ENCODE assay signal across 8 cellular contexts in genomic region chr15:77784361-77785292, GRCh38.
A peak's percentile ranks its signal among the peaks of the same experiment; 100 is the strongest.
DNase-seq lines count a peak whose midpoint lies in the region; TF ChIP-seq lines count a peak whose summit lies in the region.

No MANE protein-coding gene starts in this region.

- no peak overlapping the region for H3K27ac ChIP-seq in Karpas-422 (ENCODE audit: low read length)
- H3K27ac ChIP-seq in adrenal gland, result no peak overlapping the region
- H3K27ac ChIP-seq in neuronal stem cell (replicated peaks; ENCODE audit: low read length), result no peak overlapping the region

- peak overlapping the region; percentile 58 for H2AK5ac ChIP-seq in neuronal stem cell (ENCODE audit: low read depth, low read length)

- H2BK5ac ChIP-seq in neuronal stem cell (ENCODE audit: low read length), result no peak overlapping the region

- H3K79me2 ChIP-seq in Karpas-422 (ENCODE audit: low read length), result no peaks in the 10 kb centered on the region

- no peaks in the 10 kb centered on the region for H3K79me1 ChIP-seq in neuronal stem cell (ENCODE audit: low read depth, low read length)

- H4K91ac ChIP-seq in neuronal stem cell (ENCODE audit: low read depth, low read length, poor library complexity), result no peak overlapping the region

- no peak overlapping the region for H2BK15ac ChIP-seq in neuronal stem cell (ENCODE audit: low read length)

- H3K4me3 ChIP-seq in Karpas-422 (ENCODE audit: low read length), result no peak overlapping the region
- H3K4me3 ChIP-seq in adrenal gland, result no peak overlapping the region
- no peak overlapping the region for H3K4me3 ChIP-seq in neuronal stem cell (ENCODE audit: low read length in 2 of 2)

- no peaks in the 10 kb centered on the region for H4K20me1 ChIP-seq in Karpas-422 (ENCODE audit: insufficient read depth, low read depth, low read length)

- no peak overlapping the region for H2BK12ac ChIP-seq in neuronal stem cell (ENCODE audit: low read length)

- H4K8ac ChIP-seq in neuronal stem cell (ENCODE audit: low read depth, low read length), result no peak overlapping the region

- peak; percentile 56 for DNase-seq in activated CD4-positive, alpha-beta T cell treated with anti-CD3 and anti-CD28 coated beads for 48 hours
- no peak for DNase-seq in activated CD4-positive, alpha-beta T cell treated with anti-CD3 and anti-CD28 coated beads, Interleukin-2, amount 50 U/mL, for 4 hours
- DNase-seq in Karpas-422, result peak; percentile 75
- DNase-seq in adrenal gland, result peak in 4 of 7 donors; percentile 16 to 54 (median 22)
- DNase-seq in neuronal stem cell (ENCODE audit: low spot score), result no peak
- DNase-seq in NCI-H2196 (lab: John Stamatoyannopoulos, UW; ENCODE audit: unreplicated experiment), result no peak
- no peak for DNase-seq in NCI-H226
- no peak for DNase-seq in NCI-H2029 (lab: John Stamatoyannopoulos, UW)

- H3K4me1 ChIP-seq in Karpas-422 (ENCODE audit: low read length), result no peaks in the 10 kb centered on the region
- H3K4me1 ChIP-seq in adrenal gland (replicated peaks in 1 of 2), result no peaks in the 10 kb centered on the region
- peaks cover 0 to 10% of the 10 kb centered on the region in 2 donors for H3K4me1 ChIP-seq in neuronal stem cell (ENCODE audit: control insufficient read depth in 2 of 2, insufficient read depth in 1 of 2, low read depth in 1 of 2, low read length in 2 of 2)

- no peak overlapping the region for H2BK120ac ChIP-seq in neuronal stem cell (ENCODE audit: low read depth, low read length)

- peak overlapping the region; percentile 89 for H3K18ac ChIP-seq in neuronal stem cell (ENCODE audit: low read length)

- no peak for TF ChIP-seq POLR2A in adrenal gland (IDR thresholded peaks at IDR 0.05)

- WGBS in adrenal gland, 4 donors, result 68 to 84% (median 73%) methylated on average over 7 to 11 of the region's 11 CpGs
- no CpG with 5 or more reads among the region's 11 CpGs for WGBS in neuronal stem cell (ENCODE audit: extremely low coverage in 2 of 2, insufficient read length in 2 of 2, insufficient replicate concordance in 1 of 2), 2 donors

- intact Hi-C loops in adrenal gland (cut with DNase I), result no loop called here

- no peak overlapping the region for H3K4me2 ChIP-seq in Karpas-422 (ENCODE audit: low read depth, low read length, poor library complexity, severe bottlenecking)
- no peak overlapping the region for H3K4me2 ChIP-seq in neuronal stem cell (ENCODE audit: insufficient read depth, low read length, poor library complexity, severe bottlenecking)

- no peaks in the 10 kb centered on the region for H3K36me3 ChIP-seq in Karpas-422 (ENCODE audit: insufficient read depth, low read length)
- H3K36me3 ChIP-seq in adrenal gland (replicated peaks in 1 of 2), result no peaks in the 10 kb centered on the region
- H3K36me3 ChIP-seq in neuronal stem cell (replicated peaks in 1 of 2; ENCODE audit: control insufficient read depth in 2 of 2, insufficient read depth in 2 of 2, low read length in 2 of 2), result no peaks in the 10 kb centered on the region

- peak in 1 of 6 experiments; percentile 7 for TF ChIP-seq CTCF in adrenal gland (IDR thresholded peaks at IDR 0.05)

- no peaks in the 10 kb centered on the region for H3K9me3 ChIP-seq in Karpas-422 (ENCODE audit: low read length)
- H3K9me3 ChIP-seq in adrenal gland (replicated peaks in 1 of 3), result no peaks in the 10 kb centered on the region
- no peaks in the 10 kb centered on the region for H3K9me3 ChIP-seq in neuronal stem cell (replicated peaks in 1 of 2; ENCODE audit: control insufficient read depth in 2 of 2, insufficient read depth in 1 of 2, low read depth in 1 of 2, low read length in 2 of 2)

- H2AFZ ChIP-seq in Karpas-422 (ENCODE audit: low read length), result no peak overlapping the region
- no peak overlapping the region for H2AFZ ChIP-seq in neuronal stem cell (ENCODE audit: low read length)

- H3K27me3 ChIP-seq in Karpas-422 (ENCODE audit: low read length) (no peaks in the 10 kb centered on the region), adrenal gland (no peaks in the 10 kb centered on the region), neuronal stem cell (ENCODE audit: control insufficient read depth in 3 of 3, insufficient read depth in 3 of 3, low read depth in 1 of 3, low read length in 3 of 3) (peaks cover 0 to 13% (median 0%) of the 10 kb centered on the region in 3 experiments)

- H3K9me2 ChIP-seq in Karpas-422 (replicated peaks; ENCODE audit: insufficient read depth, low read length), result no peaks in the 10 kb centered on the region

- H3K4ac ChIP-seq in neuronal stem cell (ENCODE audit: low read length), result no peak overlapping the region

- H3K14ac ChIP-seq in neuronal stem cell (ENCODE audit: low read length), result peak overlapping the region; percentile 91

- H3K23ac ChIP-seq in neuronal stem cell (ENCODE audit: low read depth, low read length, poor library complexity), result peak overlapping the region; percentile 29

- H3K9ac ChIP-seq in Karpas-422 (ENCODE audit: low read length) (no peak overlapping the region), neuronal stem cell (ENCODE audit: low read depth, low read length, poor library complexity) (no peak overlapping the region)

Comparison
In these comparisons a context has a peak if more than half of its experiments do, and no peak if none do; other contexts are left out.
1. DNase-seq: peak in activated CD4-positive, alpha-beta T cell treated with anti-CD3 and anti-CD28 coated beads for 48 hours (single experiment), Karpas-422 (single experiment) and adrenal gland (4 of 7); none in activated CD4-positive, alpha-beta T cell treated with anti-CD3 and anti-CD28 coated beads, Interleukin-2, amount 50 U/mL, for 4 hours (0 of 2), neuronal stem cell (single experiment), NCI-H2196 (single experiment), NCI-H226 (single experiment) and NCI-H2029 (single experiment).